Comparison of ENCODE assay signal across 8 cellular contexts in genomic region chr10:59709472-59710125, GRCh38. TPM values are rescaled to one million over a fixed set of nuclear protein-coding genes. Genes with fewer than 3 reads are reported as not detected.
DNase-seq lines count a peak whose midpoint lies in the region; TF ChIP-seq lines count a peak whose summit lies in the region.

SLC16A9 (minus strand) TSS chr10:59709850; CDS start chr10:59684291, 25,559 bp downstream.

- no peak within 1 kb of the TSS for H3K4me3 Mint-ChIP-seq in HFFc6
- H3K4me3 Mint-ChIP-seq in activated CD4-positive, alpha-beta T cell treated with anti-CD3 and anti-CD28 coated beads, Interleukin-2, amount 10 ng/mL, durations not matched to agents 7 days and 5 days, result peak within 1 kb of the TSS; percentile 65

- 0% methylated on average over 15 of the region's 66 CpGs; no CpG with 5 or more reads in 1 of the 2 donors for WGBS in esophagus squamous epithelium, 2 donors
- 1 to 2% methylated on average over 19 to 59 of the region's 66 CpGs for WGBS in testis, 2 donors

- no peak for TF ChIP-seq POLR2A in esophagus squamous epithelium (IDR thresholded peaks at IDR 0.05)
- TF ChIP-seq POLR2A in testis (IDR thresholded peaks at IDR 0.05), result no peak

- H3K4me1 ChIP-seq in esophagus squamous epithelium (peaks cover 0 to 29% (median 9%) of the 10 kb centered on the region in 3 donors), testis (no peaks in the 10 kb centered on the region)

- H3K36me3 ChIP-seq in esophagus squamous epithelium (no peaks in the 10 kb centered on the region), testis (ENCODE audit: low read depth, missing control alignments) (no peaks in the 10 kb centered on the region)

- TF ChIP-seq CTCF in HFFc6 (IDR thresholded peaks at IDR 0.05) (0 out of 2 replicates have a peak, but pooled peaks have one; percentile 15), esophagus squamous epithelium (IDR thresholded peaks at IDR 0.05) (peak in 3 of 6 experiments; percentile 21 to 47 (median 26)), testis (IDR thresholded peaks at IDR 0.05) (no peak)

- POLR2A ChIA-PET in activated CD4-positive, alpha-beta T cell treated with anti-CD3 and anti-CD28 coated beads, Interleukin-2, amount 10 ng/mL, durations not matched to agents 7 days and 5 days (lab: Charles Lee), result no interaction called here

- intact Hi-C loops in esophagus squamous epithelium (cut with DNase I), result no loop called here
- intact Hi-C loops in testis (cut with DNase I; ENCODE audit: low total_unique reads), result no loop called here

- no peak within 1 kb of the TSS for H3K27ac Mint-ChIP-seq in HFFc6
- no peak within 1 kb of the TSS for H3K27ac Mint-ChIP-seq in activated CD4-positive, alpha-beta T cell treated with anti-CD3 and anti-CD28 coated beads, Interleukin-2, amount 10 ng/mL, durations not matched to agents 7 days and 5 days

- H3K27ac ChIP-seq in esophagus squamous epithelium, result peak within 1 kb of the TSS; percentile 16 to 70 (median 57)
- peak within 1 kb of the TSS; percentile 55 to 71 for H3K27ac ChIP-seq in testis

- DNase-seq in stimulated activated naive CD4-positive, alpha-beta T cell treated with Interleukin-2 at 50 U/mL for 16 hours (lab: John Stamatoyannopoulos, UW), result peak; percentile 7
- DNase-seq in stimulated activated naive CD4-positive, alpha-beta T cell (lab: John Stamatoyannopoulos, UW), result no peak
- DNase-seq in HFFc6 (no peak), MV-4-11 (lab: John Stamatoyannopoulos, UW) (peak; percentile 32), esophagus squamous epithelium (lab: John Stamatoyannopoulos, UW) (no peak), myocyte (ENCODE audit: low read depth) (peak; percentile 80), testis (peak; percentile 54)
- peak; percentile 55 for DNase-seq in activated CD4-positive, alpha-beta T cell treated with anti-CD3 and anti-CD28 coated beads, Interleukin-2, amount 10 ng/mL, durations not matched to agents 7 days and 5 days

- H3K27me3 Mint-ChIP-seq in HFFc6 (ENCODE audit: insufficient read depth), result peaks cover 8% of the 10 kb centered on the region
- H3K27me3 Mint-ChIP-seq in activated CD4-positive, alpha-beta T cell treated with anti-CD3 and anti-CD28 coated beads, Interleukin-2, amount 10 ng/mL, durations not matched to agents 7 days and 5 days, result peaks cover 65% of the 10 kb centered on the region

- no peaks in the 10 kb centered on the region for H3K4me1 Mint-ChIP-seq in HFFc6 (ENCODE audit: low read depth)
- H3K4me1 Mint-ChIP-seq in activated CD4-positive, alpha-beta T cell treated with anti-CD3 and anti-CD28 coated beads, Interleukin-2, amount 10 ng/mL, durations not matched to agents 7 days and 5 days, result peaks cover 3% of the 10 kb centered on the region

- peaks cover 0 to 32% (median 0%) of the 10 kb centered on the region in 4 donors for H3K27me3 ChIP-seq in esophagus squamous epithelium
- H3K27me3 ChIP-seq in testis, result no peaks in the 10 kb centered on the region

- CTCF ChIA-PET in activated CD4-positive, alpha-beta T cell treated with anti-CD3 and anti-CD28 coated beads, Interleukin-2, amount 10 ng/mL, durations not matched to agents 7 days and 5 days (lab: Charles Lee), result interaction anchor here (0.6 to 1.5 kb wide), 2 partner anchors 40 to 83 kb away, joined by 3 to 4 read pairs; no protein-coding TSS in a partner anchor

- H3K4me3 ChIP-seq in esophagus squamous epithelium (peak within 1 kb of the TSS; percentile 59 to 77 (median 68)), testis (peak within 1 kb of the TSS; percentile 67 to 72)

- no peaks in the 10 kb centered on the region for H3K9me3 ChIP-seq in esophagus squamous epithelium
- H3K9me3 ChIP-seq in testis, result no peaks in the 10 kb centered on the region

- no peaks in the 10 kb centered on the region for H3K36me3 Mint-ChIP-seq in HFFc6 (ENCODE audit: low read depth)
- no peaks in the 10 kb centered on the region for H3K36me3 Mint-ChIP-seq in activated CD4-positive, alpha-beta T cell treated with anti-CD3 and anti-CD28 coated beads, Interleukin-2, amount 10 ng/mL, durations not matched to agents 7 days and 5 days (ENCODE audit: low read depth)

- H3K9me3 Mint-ChIP-seq in HFFc6, result no peaks in the 10 kb centered on the region
- no peaks in the 10 kb centered on the region for H3K9me3 Mint-ChIP-seq in activated CD4-positive, alpha-beta T cell treated with anti-CD3 and anti-CD28 coated beads, Interleukin-2, amount 10 ng/mL, durations not matched to agents 7 days and 5 days

RNA-seq across cellular contexts. Expression of gene SLC16A9, which starts in this region (rescaled TPM):
- total RNA-seq in HFFc6 (2021; fragmentation: NEBNext Ultra II Directional; extraction: Animal tissue kit (Norgen Biotek cat#: 25700)), result not detected
- under 1 TPM; 0.08 to 0.12 TPM for total RNA-seq in activated CD4-positive, alpha-beta T cell treated with anti-CD3 and anti-CD28 coated beads, Interleukin-2, amount 10 ng/mL, durations not matched to agents 7 days and 5 days
- total RNA-seq in esophagus squamous epithelium (10 to 100 TPM in 3 of 4 donors, 1 to 10 TPM in 1; 7.8 to 25.6 (median 15.0) TPM), myocyte (0.88 and 2.1 TPM in 2 replicates), testis (1 to 10 TPM; 3.8 to 4.0 TPM)
- polyA plus RNA-seq in myocyte (2012), result 0.20 TPM
- 9.8 TPM for polyA plus RNA-seq in testis (ENCODE audit: insufficient read depth, low read depth, low replicate concordance)

Comparison
In these comparisons a context has a peak if more than half of its experiments do, and no peak if none do; other contexts are left out.
1. DNase-seq: peak in stimulated activated naive CD4-positive, alpha-beta T cell treated with Interleukin-2 at 50 U/mL for 16 hours (single experiment), MV-4-11 (single experiment), myocyte (single experiment) and testis (single experiment); none in stimulated activated naive CD4-positive, alpha-beta T cell (0 of 6), HFFc6 (single experiment) and esophagus squamous epithelium (single experiment).
2. Peak in DNase-seq in activated CD4-positive, alpha-beta T cell treated with anti-CD3 and anti-CD28 coated beads, Interleukin-2, amount 10 ng/mL, durations not matched to agents 7 days and 5 days; RNA of the gene not detected or under 1 TPM.